10 cellular contexts compared by ENCODE assay signal in genomic region chr12:7120166-7120565, GRCh38. TPM values are rescaled to one million over a fixed set of nuclear protein-coding genes. Genes with fewer than 3 reads are reported as not detected.
"Had no signal": no experiment of that assay in that cellular context is flagged by ENCODE, and none has a peak within 500 bp of the region (broad histone marks: within the 10 kb centered on the region; RNA-seq: fewer than 3 reads in every experiment).

No MANE protein-coding gene starts in this region.

- H3K27ac ChIP-seq: GM23248, HL-60 had no signal

- H3K9ac ChIP-seq: GM23248 had no signal

- H2AFZ ChIP-seq: GM23248 had no signal

- DNase-seq: GM23248, GOT3, H9, HCEC 1CT, KBM-7 had no signal

- ATAC-seq: HepG2 had no signal

- H3K4me3 ChIP-seq: GM23248 had no signal

RNA-seq across cellular contexts. Expression of gene RBP5, which starts 8.5 kb away (rescaled TPM):
- total RNA-seq: GM23248, H4, HT1080 had no signal
- polyA plus RNA-seq: IgD-negative memory B cell had no signal

RNA-seq across cellular contexts. Expression of gene C1R, which starts 27.9 kb away (rescaled TPM):
- polyA plus RNA-seq: IgD-negative memory B cell had no signal

RNA-seq across cellular contexts. Expression of gene C1S, which starts 59.6 kb away (rescaled TPM):
- polyA plus RNA-seq: IgD-negative memory B cell had no signal
